12 cellular contexts compared by ENCODE assay signal in the genomic region with DNA sequence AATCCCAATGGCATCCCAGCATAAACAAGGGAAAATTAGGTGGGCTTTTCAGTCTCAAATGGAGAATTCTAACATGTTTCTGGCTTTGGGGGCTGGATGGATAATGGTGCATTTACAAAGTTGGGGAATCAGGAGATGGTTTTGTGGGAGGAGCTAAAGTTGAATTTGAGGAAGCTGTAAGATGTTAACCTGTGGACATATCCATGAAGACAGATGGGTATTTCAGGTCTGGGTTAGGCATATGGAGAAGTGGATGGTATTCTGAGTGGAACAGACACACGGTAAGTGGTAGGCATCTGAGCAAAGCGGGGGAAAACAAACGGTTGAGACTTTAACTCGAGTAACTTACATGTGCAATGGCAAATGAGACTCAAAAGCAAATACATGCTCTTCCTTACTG. TPM values are rescaled to one million over a fixed set of nuclear protein-coding genes. Genes with fewer than 3 reads are reported as not detected.
DNase-seq lines count a peak whose midpoint lies in the region; ATAC-seq and TF ChIP-seq lines count a peak whose summit lies in the region.
"Had no signal": no experiment of that assay in that cellular context is flagged by ENCODE, and none has a peak within 500 bp of the region (broad histone marks: within the 10 kb centered on the region; RNA-seq: fewer than 3 reads in every experiment).

No MANE protein-coding gene starts in this region.

- H3K27me3 ChIP-seq in A673 (replicated peaks; ENCODE audit: insufficient read depth, low read depth, low read length, poor library complexity), result no peaks in the 10 kb centered on the region
- H3K27me3 ChIP-seq in DND-41 (ENCODE audit: insufficient read depth, low read length, poor library complexity), result no peaks in the 10 kb centered on the region
- H3K27me3 ChIP-seq: tibial artery had no signal

- H2AFZ ChIP-seq in DND-41 (ENCODE audit: low read depth, low read length), result no peak overlapping the region

- no peak for DNase-seq in A673 (ENCODE audit: low spot score)
- no peak for DNase-seq in DND-41
- DNase-seq in WTC11 (ENCODE audit: low spot score), result no peak
- DNase-seq in memory B cell (ENCODE audit: low spot score in 2 of 2), result no peak
- no peak for DNase-seq in T-helper 9 cell
- DNase-seq in NCI-H510A treated with DMSO at 0.1 percent for 48 hours (lab: John Stamatoyannopoulos, UW), result no peak
- DNase-seq in medulla oblongata (ENCODE audit: extremely low spot score), result no peak
- DNase-seq in DMS153 treated with DMSO at 0.1 percent for 48 hours (lab: John Stamatoyannopoulos, UW; ENCODE audit: unreplicated experiment), result no peak
- DNase-seq: DMS79; NCI-H69; stimulated activated CD4-positive, alpha-beta T cell treated with anti-CD3 and anti-CD28 coated beads, Interleukin-2, amount 100 ng/mL, for 24 hours; tibial artery had no signal

- no peak for TF ChIP-seq CTCF in A673 (conservative IDR thresholded peaks at IDR 0.05; ENCODE audit: low read depth, low read length)
- TF ChIP-seq CTCF in DND-41 (IDR thresholded peaks at IDR 0.05; ENCODE audit: borderline replicate concordance, extremely low read depth, low read length, poor library complexity, severe bottlenecking), result no peak
- TF ChIP-seq CTCF in WTC11 (IDR thresholded peaks at IDR 0.05), result no peak

- H4K20me1 ChIP-seq in DND-41 (ENCODE audit: insufficient read depth, low read length), result peaks cover 17% of the 10 kb centered on the region; the same call in 1 of the 2 replicates

- H3K4me1 ChIP-seq in A673 (ENCODE audit: insufficient read depth, low read length, poor library complexity, severe bottlenecking) (peaks cover 40% of the 10 kb centered on the region), DND-41 (ENCODE audit: insufficient read depth, low read length) (peaks cover 52% of the 10 kb centered on the region)

- H3K27me3 Mint-ChIP-seq in WTC11 (ENCODE audit: low read depth), result peaks cover 14% of the 10 kb centered on the region
- H3K27me3 Mint-ChIP-seq in memory B cell, result no peaks in the 10 kb centered on the region

- intact Hi-C loops in A673 (cut with micrococcal nuclease; ENCODE audit: unreplicated experiment), result no loop called here

- H3K9me3 Mint-ChIP-seq in WTC11 (no peaks in the 10 kb centered on the region), memory B cell (no peaks in the 10 kb centered on the region)

- CTCF ChIA-PET in A673 (lab: Charles Lee), result interaction anchor here (0.6 kb wide), 1 partner anchor 222 kb away, joined by 3 read pairs; a partner anchor contains a TSS
- CTCF ChIA-PET in WTC11 (lab: Charles Lee), result interaction anchor here (0.6 kb wide), 1 partner anchor 30 kb away, joined by 3 read pairs; no protein-coding TSS in a partner anchor

- no peak for ATAC-seq in DND-41 (ENCODE audit: insufficient read depth, low read depth)
- no peak for ATAC-seq in WTC11
- no peak for ATAC-seq in memory B cell (ENCODE audit: low read depth)

- peaks cover 30% of the 10 kb centered on the region for H3K36me3 Mint-ChIP-seq in WTC11
- H3K36me3 Mint-ChIP-seq in memory B cell, result peaks cover 26% of the 10 kb centered on the region

- no TSS peak for BruUV-seq in A673 (replicated peaks; lab: Mats Ljungman, UMichigan)

- H3K4me2 ChIP-seq in DND-41 (ENCODE audit: insufficient read depth, low read length), result peak overlapping the region; percentile 97

- H3K9me3 ChIP-seq in A673 (ENCODE audit: low read depth, low read length, poor library complexity, severe bottlenecking) (no peaks in the 10 kb centered on the region), DND-41 (ENCODE audit: insufficient read depth, low read length, severe bottlenecking) (no peaks in the 10 kb centered on the region)
- H3K9me3 ChIP-seq: tibial artery had no signal

- H3K4me3 Mint-ChIP-seq in WTC11 (peak overlapping the region; percentile 21), memory B cell (peak overlapping the region; percentile 12)

- POLR2A ChIA-PET in A673 (lab: Charles Lee; ENCODE audit: low non-redundant PET), result interaction anchor here (0.6 to 0.7 kb wide), 3 partner anchors 52 to 378 kb away, joined by 3 to 10 read pairs (median 4); no protein-coding TSS in a partner anchor
- POLR2A ChIA-PET in WTC11 (lab: Charles Lee), result no interaction called here

- H3K9ac ChIP-seq in DND-41 (ENCODE audit: low read depth, low read length), result no peak overlapping the region

- H3K27ac ChIP-seq in A673 (ENCODE audit: low read depth, low read length, poor library complexity, severe bottlenecking) (peak overlapping the region; percentile 78), DND-41 (ENCODE audit: low read length) (no peak overlapping the region)

- peaks cover 8% of the 10 kb centered on the region for H3K79me2 ChIP-seq in DND-41 (ENCODE audit: insufficient read depth, low read length)

- H3K36me3 ChIP-seq in A673 (ENCODE audit: insufficient read depth, low read length, poor library complexity, severe bottlenecking) (peaks cover 38% of the 10 kb centered on the region), DND-41 (ENCODE audit: insufficient read depth, low read length) (peaks cover 35% of the 10 kb centered on the region)

- H3K4me3 ChIP-seq in A673 (ENCODE audit: low read depth, low read length, poor library complexity, severe bottlenecking), result no peak overlapping the region
- H3K4me3 ChIP-seq in DND-41 (ENCODE audit: low read depth in 1 of 2, low read length in 2 of 2), result peak overlapping the region in 1 of 2 experiments; percentile 68; a peak in 1 of 4 replicates
- H3K4me3 ChIP-seq: tibial artery had no signal

- H3K27ac Mint-ChIP-seq in WTC11 (peak overlapping the region; percentile 71), memory B cell (peak overlapping the region; percentile 40)

- peaks cover 36% of the 10 kb centered on the region for H3K4me1 Mint-ChIP-seq in WTC11
- peaks cover 18% of the 10 kb centered on the region for H3K4me1 Mint-ChIP-seq in memory B cell

TF ChIP-seq in WTC11, 78 proteins besides CTCF, POLR2A, EP300 and RAD21:
- TF ChIP-seq, protein P1, sequence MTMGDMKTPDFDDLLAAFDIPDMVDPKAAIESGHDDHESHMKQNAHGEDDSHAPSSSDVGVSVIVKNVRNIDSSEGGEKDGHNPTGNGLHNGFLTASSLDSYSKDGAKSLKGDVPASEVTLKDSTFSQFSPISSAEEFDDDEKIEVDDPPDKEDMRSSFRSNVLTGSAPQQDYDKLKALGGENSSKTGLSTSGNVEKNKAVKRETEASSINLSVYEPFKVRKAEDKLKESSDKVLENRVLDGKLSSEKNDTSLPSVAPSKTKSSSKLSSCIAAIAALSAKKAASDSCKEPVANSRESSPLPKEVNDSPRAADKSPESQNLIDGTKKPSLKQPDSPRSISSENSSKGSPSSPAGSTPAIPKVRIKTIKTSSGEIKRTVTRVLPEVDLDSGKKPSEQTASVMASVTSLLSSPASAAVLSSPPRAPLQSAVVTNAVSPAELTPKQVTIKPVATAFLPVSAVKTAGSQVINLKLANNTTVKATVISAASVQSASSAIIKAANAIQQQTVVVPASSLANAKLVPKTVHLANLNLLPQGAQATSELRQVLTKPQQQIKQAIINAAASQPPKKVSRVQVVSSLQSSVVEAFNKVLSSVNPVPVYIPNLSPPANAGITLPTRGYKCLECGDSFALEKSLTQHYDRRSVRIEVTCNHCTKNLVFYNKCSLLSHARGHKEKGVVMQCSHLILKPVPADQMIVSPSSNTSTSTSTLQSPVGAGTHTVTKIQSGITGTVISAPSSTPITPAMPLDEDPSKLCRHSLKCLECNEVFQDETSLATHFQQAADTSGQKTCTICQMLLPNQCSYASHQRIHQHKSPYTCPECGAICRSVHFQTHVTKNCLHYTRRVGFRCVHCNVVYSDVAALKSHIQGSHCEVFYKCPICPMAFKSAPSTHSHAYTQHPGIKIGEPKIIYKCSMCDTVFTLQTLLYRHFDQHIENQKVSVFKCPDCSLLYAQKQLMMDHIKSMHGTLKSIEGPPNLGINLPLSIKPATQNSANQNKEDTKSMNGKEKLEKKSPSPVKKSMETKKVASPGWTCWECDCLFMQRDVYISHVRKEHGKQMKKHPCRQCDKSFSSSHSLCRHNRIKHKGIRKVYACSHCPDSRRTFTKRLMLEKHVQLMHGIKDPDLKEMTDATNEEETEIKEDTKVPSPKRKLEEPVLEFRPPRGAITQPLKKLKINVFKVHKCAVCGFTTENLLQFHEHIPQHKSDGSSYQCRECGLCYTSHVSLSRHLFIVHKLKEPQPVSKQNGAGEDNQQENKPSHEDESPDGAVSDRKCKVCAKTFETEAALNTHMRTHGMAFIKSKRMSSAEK (CRISPR knock-in tag; IDR thresholded peaks at IDR 0.05; ENCODE audit: borderline replicate concordance), result no peak
- TF ChIP-seq, protein P2, sequence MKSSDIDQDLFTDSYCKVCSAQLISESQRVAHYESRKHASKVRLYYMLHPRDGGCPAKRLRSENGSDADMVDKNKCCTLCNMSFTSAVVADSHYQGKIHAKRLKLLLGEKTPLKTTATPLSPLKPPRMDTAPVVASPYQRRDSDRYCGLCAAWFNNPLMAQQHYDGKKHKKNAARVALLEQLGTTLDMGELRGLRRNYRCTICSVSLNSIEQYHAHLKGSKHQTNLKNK (CRISPR knock-in tag; IDR thresholded peaks at IDR 0.05), result 0 out of 2 replicates have a peak, but pooled peaks have one; percentile 8
- TF ChIP-seq ZNF232 (CRISPR knock-in tag; IDR thresholded peaks at IDR 0.05), result no peak
- TF ChIP-seq FOXJ3 (CRISPR knock-in tag; IDR thresholded peaks at IDR 0.05; ENCODE audit: borderline replicate concordance), result no peak
- TF ChIP-seq, protein P3, sequence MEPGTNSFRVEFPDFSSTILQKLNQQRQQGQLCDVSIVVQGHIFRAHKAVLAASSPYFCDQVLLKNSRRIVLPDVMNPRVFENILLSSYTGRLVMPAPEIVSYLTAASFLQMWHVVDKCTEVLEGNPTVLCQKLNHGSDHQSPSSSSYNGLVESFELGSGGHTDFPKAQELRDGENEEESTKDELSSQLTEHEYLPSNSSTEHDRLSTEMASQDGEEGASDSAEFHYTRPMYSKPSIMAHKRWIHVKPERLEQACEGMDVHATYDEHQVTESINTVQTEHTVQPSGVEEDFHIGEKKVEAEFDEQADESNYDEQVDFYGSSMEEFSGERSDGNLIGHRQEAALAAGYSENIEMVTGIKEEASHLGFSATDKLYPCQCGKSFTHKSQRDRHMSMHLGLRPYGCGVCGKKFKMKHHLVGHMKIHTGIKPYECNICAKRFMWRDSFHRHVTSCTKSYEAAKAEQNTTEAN (CRISPR knock-in tag; IDR thresholded peaks at IDR 0.05), result no peak

RNA-seq across cellular contexts. Expression of a gene that starts 1.7 kb away (rescaled TPM):
- total RNA-seq in A673 (2021) (15.9 and 17.4 TPM in 2 replicates), WTC11 (2021) (3.6 to 5.2 TPM (median 4.2 TPM) in 3 replicates)

RNA-seq across cellular contexts. Expression of a gene that starts 8.4 kb away (rescaled TPM):
- total RNA-seq in A673 (2021) (1,052 and 1,102 TPM in 2 replicates), WTC11 (2021) (1,384 to 1,463 TPM (median 1,429 TPM) in 3 replicates)
